25 cellular contexts compared by ENCODE assay signal in the genomic region with DNA sequence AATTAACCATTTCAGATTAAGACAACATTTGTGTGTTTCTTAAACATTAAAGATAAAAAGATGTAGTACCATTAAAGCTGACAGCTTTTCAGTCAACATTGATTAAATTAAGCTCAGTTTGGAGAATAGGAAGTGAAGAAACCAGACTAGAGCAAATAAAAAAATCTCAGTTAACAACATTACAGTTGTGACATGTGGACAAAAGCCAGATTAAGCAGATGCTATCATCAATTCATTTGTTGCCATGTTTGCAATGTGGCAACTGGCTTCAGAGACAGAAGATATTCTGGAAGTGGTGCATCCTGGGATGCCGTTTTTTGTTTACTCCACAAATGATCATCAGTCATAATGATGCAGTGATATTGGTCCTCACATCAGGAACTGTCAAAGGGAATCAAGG.
A peak's percentile ranks its signal among the peaks of the same experiment; 100 is the strongest.
DNase-seq lines count a peak whose midpoint lies in the region; ATAC-seq and TF ChIP-seq lines count a peak whose summit lies in the region.
"Had no signal": no experiment of that assay in that cellular context is flagged by ENCODE, and none has a peak within 500 bp of the region (broad histone marks: within the 10 kb centered on the region; RNA-seq: fewer than 3 reads in every experiment).

No MANE protein-coding gene starts in this region.

- H3K27me3 ChIP-seq in SK-N-SH (ENCODE audit: insufficient read depth), result no peaks in the 10 kb centered on the region
- H3K27me3 ChIP-seq in dorsolateral prefrontal cortex, result peaks cover 0 to 6% (median 0%) of the 10 kb centered on the region in 45 donors
- H3K27me3 ChIP-seq: BLaER1 treated with 17β-estradiol and CSF1 and Interleukin-3, amounts not matched to agents 10 nM and 100 nM; colonic mucosa; gastrocnemius medialis; pancreas; stomach; thyroid gland; vagina had no signal

- ATAC-seq in GM18502 (IDR thresholded peaks at IDR 0.05; ENCODE audit: poor library complexity, unreplicated experiment) (no peak), HG03439 (IDR thresholded peaks at IDR 0.05; ENCODE audit: unreplicated experiment) (no peak)
- ATAC-seq: activated CD4-positive, CD25-positive, alpha-beta regulatory T cell treated with anti-CD3 and anti-CD28 coated beads, Interleukin-2, amount 50 U/mL, for 24 hours; esophagus mucosa; gastrocnemius medialis; left cardiac atrium; pancreas had no signal

- H3K4me3 ChIP-seq in SK-N-SH (ENCODE audit: low read depth in 2 of 2, low read length in 1 of 2) (no peak overlapping the region), dorsolateral prefrontal cortex (no peak overlapping the region)
- H3K4me3 ChIP-seq: BLaER1 treated with 17β-estradiol and CSF1 and Interleukin-3, amounts not matched to agents 10 nM and 100 nM; colonic mucosa; gastrocnemius medialis; pancreas; smooth muscle cell; stomach; thyroid gland; vagina had no signal

- no peaks in the 10 kb centered on the region for H3F3A ChIP-seq in SK-N-SH (replicated peaks; ENCODE audit: insufficient read depth)

- H3K36me3 ChIP-seq in SK-N-SH (replicated peaks in 1 of 2; ENCODE audit: control insufficient read depth in 1 of 2, insufficient read depth in 2 of 2, low read length in 1 of 2), result no peaks in the 10 kb centered on the region
- H3K36me3 ChIP-seq: BLaER1 treated with 17β-estradiol and CSF1 and Interleukin-3, amounts not matched to agents 10 nM and 100 nM; colonic mucosa; gastrocnemius medialis; pancreas; stomach; thyroid gland; vagina had no signal

- no peaks in the 10 kb centered on the region for H3K9me3 ChIP-seq in SK-N-SH
- H3K9me3 ChIP-seq: BLaER1 treated with 17β-estradiol and CSF1 and Interleukin-3, amounts not matched to agents 10 nM and 100 nM; colonic mucosa; gastrocnemius medialis; pancreas; stomach; thyroid gland; vagina had no signal

- CTCF ChIA-PET in SK-N-SH (lab: Yijun Ruan, JAX), result interaction anchor here (0.6 to 3.2 kb wide), 11 partner anchors 12 to 1227 kb away, joined by 3 to 25 read pairs (median 4); no protein-coding TSS in a partner anchor

- peak; percentile 28 for DNase-seq in NCI-H2029 (lab: John Stamatoyannopoulos, UW)
- no peak for DNase-seq in NCI-H2029 treated with DMSO at 0.1 percent for 48 hours (lab: John Stamatoyannopoulos, UW)
- DNase-seq in NCI-H1694 (lab: John Stamatoyannopoulos, UW), result peak; percentile 50
- DNase-seq in SK-N-SH, result peak; percentile 56
- peak; percentile 25 for DNase-seq in myocyte (ENCODE audit: low read depth)
- DNase-seq in dorsolateral prefrontal cortex, result no peak
- DNase-seq: activated CD4-positive, alpha-beta memory T cell treated with anti-CD3 and anti-CD28 coated beads for 36 hours; amygdala; colonic mucosa; gastrocnemius medialis; Kasumi-1; pancreas; retina; stimulated activated CD4-positive, alpha-beta T cell treated with anti-CD3 and anti-CD28 coated beads, Interleukin-1b, Interleukin-23, amount 100 ng/mL, for 48 hours; stimulated activated CD8-positive, alpha-beta memory T cell treated with anti-CD3 and anti-CD28 coated beads, Interleukin-4, amount 100 ng/mL, for 48 hours; stomach had no signal

- POLR2A ChIA-PET in SK-N-SH (lab: Yijun Ruan, JAX), result no interaction called here

- no peak overlapping the region for H3K9ac ChIP-seq in SK-N-SH
- H3K9ac ChIP-seq: BLaER1 treated with 17β-estradiol and CSF1 and Interleukin-3, amounts not matched to agents 10 nM and 100 nM had no signal

- peak; percentile 41 for TF ChIP-seq RAD21 in SK-N-SH (IDR thresholded peaks at IDR 0.05; ENCODE audit: low read length)

- H2AFZ ChIP-seq in SK-N-SH (ENCODE audit: low read depth), result peak overlapping the region; percentile 1; the same call in 1 of the 2 replicates

- H3K27ac ChIP-seq in SK-N-SH (ENCODE audit: low read depth in 2 of 2, low read length in 1 of 2), result peak overlapping the region in 1 of 2 experiments; percentile 98; a peak in 2 of 4 replicates
- H3K27ac ChIP-seq in dorsolateral prefrontal cortex, result no peak overlapping the region
- H3K27ac ChIP-seq: BLaER1 treated with 17β-estradiol and CSF1 and Interleukin-3, amounts not matched to agents 10 nM and 100 nM; colonic mucosa; gastrocnemius medialis; pancreas; stomach; thyroid gland; vagina had no signal

- no peak overlapping the region for H3K4me2 ChIP-seq in SK-N-SH
- H3K4me2 ChIP-seq: BLaER1 treated with 17β-estradiol and CSF1 and Interleukin-3, amounts not matched to agents 10 nM and 100 nM; smooth muscle cell had no signal

- 19% methylated on average over 1 of the region's 1 CpG for WGBS in SK-N-SH (ENCODE audit: low lambda C conversion rate)

- no peaks in the 10 kb centered on the region for H4K20me1 ChIP-seq in SK-N-SH (ENCODE audit: insufficient read depth)
- H4K20me1 ChIP-seq: BLaER1 treated with 17β-estradiol and CSF1 and Interleukin-3, amounts not matched to agents 10 nM and 100 nM had no signal

- no peaks in the 10 kb centered on the region for H3K9me2 ChIP-seq in SK-N-SH

- no peaks in the 10 kb centered on the region for H3K79me2 ChIP-seq in SK-N-SH (ENCODE audit: insufficient read depth)

- intact Hi-C loops in dorsolateral prefrontal cortex (cut with DNase I), result no loop called here

- TF ChIP-seq CTCF in SK-N-SH (IDR thresholded peaks at IDR 0.05) (no peak), dorsolateral prefrontal cortex (IDR thresholded peaks at IDR 0.05 in 54 of 56, conservative IDR thresholded peaks at IDR 0.05 in 2 of 56; ENCODE audit: low read depth in 1 of 56, partially characterized antibody in 56 of 56) (no peak)

- H3K4me1 ChIP-seq in SK-N-SH (ENCODE audit: control insufficient read depth in 1 of 2, insufficient read depth in 2 of 2, low read depth in 1 of 2, low read length in 1 of 2), result peaks cover 0 to 25% of the 10 kb centered on the region in 2 experiments; a peak in 2 of 4 replicates
- H3K4me1 ChIP-seq: colonic mucosa, gastrocnemius medialis, pancreas, stomach, thyroid gland, vagina had no signal

- peak in 1 of 2 experiments; percentile 97; a peak in 2 of 4 replicates for TF ChIP-seq EP300 in SK-N-SH (IDR thresholded peaks at IDR 0.05; ENCODE audit: borderline replicate concordance in 1 of 2, low read depth in 1 of 2, low read length in 1 of 2)

TF ChIP-seq in SK-N-SH, 30 proteins besides CTCF, POLR2A, EP300 and RAD21 (continues in another document):
- TF ChIP-seq, protein P1, sequence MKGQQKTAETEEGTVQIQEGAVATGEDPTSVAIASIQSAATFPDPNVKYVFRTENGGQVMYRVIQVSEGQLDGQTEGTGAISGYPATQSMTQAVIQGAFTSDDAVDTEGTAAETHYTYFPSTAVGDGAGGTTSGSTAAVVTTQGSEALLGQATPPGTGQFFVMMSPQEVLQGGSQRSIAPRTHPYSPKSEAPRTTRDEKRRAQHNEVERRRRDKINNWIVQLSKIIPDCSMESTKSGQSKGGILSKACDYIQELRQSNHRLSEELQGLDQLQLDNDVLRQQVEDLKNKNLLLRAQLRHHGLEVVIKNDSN (IDR thresholded peaks at IDR 0.05; ENCODE audit: borderline replicate concordance, low read depth), result no peak
- TF ChIP-seq MXI1 (IDR thresholded peaks at IDR 0.05; ENCODE audit: low read depth, low read length) (no peak; the same call in 1 of the 2 replicates), TCF12 (IDR thresholded peaks at IDR 0.05) (peak; percentile 62), RXRA (IDR thresholded peaks at IDR 0.05; ENCODE audit: borderline replicate concordance, low read depth) (no peak), FOXJ3 (CRISPR knock-in tag; IDR thresholded peaks at IDR 0.05) (peak; percentile 50), RFX5 (IDR thresholded peaks at IDR 0.05; ENCODE audit: low read length) (0 out of 2 replicates have a peak, but pooled peaks have one; percentile 40), RCOR1 (IDR thresholded peaks at IDR 0.05; ENCODE audit: low read length) (peak; percentile 96), SMC3 (IDR thresholded peaks at IDR 0.05; ENCODE audit: low read depth, low read length) (no peak), POLR2AphosphoS5 (IDR thresholded peaks at IDR 0.05; ENCODE audit: low read depth, low read length) (no peak), FOSL2 (IDR thresholded peaks at IDR 0.05; ENCODE audit: borderline replicate concordance, low read depth) (no peak), GATA2 (CRISPR knock-in tag; IDR thresholded peaks at IDR 0.05) (peak; percentile 87), TEAD4 (IDR thresholded peaks at IDR 0.05; ENCODE audit: borderline replicate concordance, insufficient read depth) (peak; percentile 42; the same call in 1 of the 2 replicates)
- TF ChIP-seq, protein P2, sequence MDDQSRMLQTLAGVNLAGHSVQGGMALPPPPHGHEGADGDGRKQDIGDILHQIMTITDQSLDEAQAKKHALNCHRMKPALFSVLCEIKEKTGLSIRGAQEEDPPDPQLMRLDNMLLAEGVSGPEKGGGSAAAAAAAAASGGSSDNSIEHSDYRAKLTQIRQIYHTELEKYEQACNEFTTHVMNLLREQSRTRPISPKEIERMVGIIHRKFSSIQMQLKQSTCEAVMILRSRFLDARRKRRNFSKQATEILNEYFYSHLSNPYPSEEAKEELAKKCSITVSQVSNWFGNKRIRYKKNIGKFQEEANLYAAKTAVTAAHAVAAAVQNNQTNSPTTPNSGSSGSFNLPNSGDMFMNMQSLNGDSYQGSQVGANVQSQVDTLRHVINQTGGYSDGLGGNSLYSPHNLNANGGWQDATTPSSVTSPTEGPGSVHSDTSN (IDR thresholded peaks at IDR 0.05), result peak; percentile 31; the same call in 1 of the 2 replicates
- TF ChIP-seq, protein P3, sequence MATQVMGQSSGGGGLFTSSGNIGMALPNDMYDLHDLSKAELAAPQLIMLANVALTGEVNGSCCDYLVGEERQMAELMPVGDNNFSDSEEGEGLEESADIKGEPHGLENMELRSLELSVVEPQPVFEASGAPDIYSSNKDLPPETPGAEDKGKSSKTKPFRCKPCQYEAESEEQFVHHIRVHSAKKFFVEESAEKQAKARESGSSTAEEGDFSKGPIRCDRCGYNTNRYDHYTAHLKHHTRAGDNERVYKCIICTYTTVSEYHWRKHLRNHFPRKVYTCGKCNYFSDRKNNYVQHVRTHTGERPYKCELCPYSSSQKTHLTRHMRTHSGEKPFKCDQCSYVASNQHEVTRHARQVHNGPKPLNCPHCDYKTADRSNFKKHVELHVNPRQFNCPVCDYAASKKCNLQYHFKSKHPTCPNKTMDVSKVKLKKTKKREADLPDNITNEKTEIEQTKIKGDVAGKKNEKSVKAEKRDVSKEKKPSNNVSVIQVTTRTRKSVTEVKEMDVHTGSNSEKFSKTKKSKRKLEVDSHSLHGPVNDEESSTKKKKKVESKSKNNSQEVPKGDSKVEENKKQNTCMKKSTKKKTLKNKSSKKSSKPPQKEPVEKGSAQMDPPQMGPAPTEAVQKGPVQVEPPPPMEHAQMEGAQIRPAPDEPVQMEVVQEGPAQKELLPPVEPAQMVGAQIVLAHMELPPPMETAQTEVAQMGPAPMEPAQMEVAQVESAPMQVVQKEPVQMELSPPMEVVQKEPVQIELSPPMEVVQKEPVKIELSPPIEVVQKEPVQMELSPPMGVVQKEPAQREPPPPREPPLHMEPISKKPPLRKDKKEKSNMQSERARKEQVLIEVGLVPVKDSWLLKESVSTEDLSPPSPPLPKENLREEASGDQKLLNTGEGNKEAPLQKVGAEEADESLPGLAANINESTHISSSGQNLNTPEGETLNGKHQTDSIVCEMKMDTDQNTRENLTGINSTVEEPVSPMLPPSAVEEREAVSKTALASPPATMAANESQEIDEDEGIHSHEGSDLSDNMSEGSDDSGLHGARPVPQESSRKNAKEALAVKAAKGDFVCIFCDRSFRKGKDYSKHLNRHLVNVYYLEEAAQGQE (IDR thresholded peaks at IDR 0.05; ENCODE audit: low read depth, low read length), result no peak

Comparison
In these comparisons a context has a peak if more than half of its experiments do, and no peak if none do; other contexts are left out.
1. DNase-seq: peak in NCI-H2029 (single experiment), NCI-H1694 (single experiment), SK-N-SH (single experiment) and myocyte (single experiment); none in NCI-H2029 treated with DMSO at 0.1 percent for 48 hours (single experiment) and dorsolateral prefrontal cortex (0 of 10).